Comparison of ENCODE assay signal across 16 cellular contexts in the genomic region with DNA sequence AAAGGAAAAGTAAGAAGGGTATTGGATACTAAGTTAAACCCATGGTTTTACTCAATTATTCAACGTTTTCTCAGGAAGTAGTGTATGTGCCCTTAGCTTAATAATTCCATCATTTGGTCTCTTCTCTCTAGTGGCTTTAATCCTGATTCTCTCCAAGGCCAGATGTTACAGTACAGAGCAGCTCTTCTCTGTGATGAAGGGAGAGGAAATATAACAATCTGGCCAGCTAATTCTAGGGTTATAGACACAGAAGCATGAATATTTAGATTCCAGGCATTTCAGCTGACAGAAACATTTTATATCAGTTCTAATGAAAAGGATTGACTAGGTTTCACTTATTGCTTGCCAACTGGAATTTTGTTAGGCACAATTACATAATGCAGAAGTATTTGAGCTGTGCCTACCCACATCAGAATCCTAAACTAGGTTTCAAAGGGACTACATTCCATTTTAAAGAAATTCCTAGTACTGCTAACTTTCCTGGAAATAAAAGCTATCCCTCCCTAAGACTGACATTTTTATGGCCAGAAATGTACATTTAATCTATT.
DNase-seq lines count a peak whose midpoint lies in the region; ATAC-seq and TF ChIP-seq lines count a peak whose summit lies in the region.
"Had no signal": no experiment of that assay in that cellular context is flagged by ENCODE, and none has a peak within 500 bp of the region (broad histone marks: within the 10 kb centered on the region; RNA-seq: fewer than 3 reads in every experiment).

No MANE protein-coding gene starts in this region.

- H3K79me2 ChIP-seq in PC-9 (ENCODE audit: low read depth): no peaks in the 10 kb centered on the region

- H3K4me3 Mint-ChIP-seq in nephron: no peak overlapping the region
- H3K4me3 Mint-ChIP-seq in activated CD4-positive, alpha-beta T cell treated with anti-CD3 and anti-CD28 coated beads, Interleukin-2, amount 10 ng/mL, durations not matched to agents 24 days and 14 days: no peak overlapping the region
- H3K4me3 Mint-ChIP-seq in naive thymus-derived CD8-positive, alpha-beta T cell: no peak overlapping the region
- H3K4me3 Mint-ChIP-seq: CD14-positive monocyte, HFFc6 had no signal

- no peaks in the 10 kb centered on the region for H3K36me3 Mint-ChIP-seq in nephron (ENCODE audit: low read depth)
- H3K36me3 Mint-ChIP-seq in activated CD4-positive, alpha-beta T cell treated with anti-CD3 and anti-CD28 coated beads, Interleukin-2, amount 10 ng/mL, durations not matched to agents 24 days and 14 days (ENCODE audit: low read depth): no peaks in the 10 kb centered on the region
- no peaks in the 10 kb centered on the region for H3K36me3 Mint-ChIP-seq in naive thymus-derived CD8-positive, alpha-beta T cell
- H3K36me3 Mint-ChIP-seq: CD14-positive monocyte had no signal

- CTCF ChIA-PET in PC-9 (lab: Charles Lee): no interaction called here

- H3K27ac ChIP-seq in PC-9: no peak overlapping the region

- no peaks in the 10 kb centered on the region for H3K36me3 ChIP-seq in PC-9 (ENCODE audit: low read depth)

- no peaks in the 10 kb centered on the region for H3K27me3 ChIP-seq in PC-9 (ENCODE audit: insufficient read depth, low read depth)

- peaks cover 5% of the 10 kb centered on the region for H3K27me3 Mint-ChIP-seq in nephron (ENCODE audit: low read depth)
- peaks cover 6% of the 10 kb centered on the region for H3K27me3 Mint-ChIP-seq in activated CD4-positive, alpha-beta T cell treated with anti-CD3 and anti-CD28 coated beads, Interleukin-2, amount 10 ng/mL, durations not matched to agents 24 days and 14 days
- H3K27me3 Mint-ChIP-seq in naive thymus-derived CD8-positive, alpha-beta T cell: peaks cover 3 to 18% (median 8%) of the 10 kb centered on the region in 5 donors

- POLR2A ChIA-PET in PC-9 (lab: Charles Lee; ENCODE audit: unreplicated experiment): no interaction called here
- POLR2A ChIA-PET in naive thymus-derived CD8-positive, alpha-beta T cell (lab: Charles Lee): no interaction called here

- H3K9me3 Mint-ChIP-seq in nephron: no peaks in the 10 kb centered on the region
- no peaks in the 10 kb centered on the region for H3K9me3 Mint-ChIP-seq in activated CD4-positive, alpha-beta T cell treated with anti-CD3 and anti-CD28 coated beads, Interleukin-2, amount 10 ng/mL, durations not matched to agents 24 days and 14 days
- no peaks in the 10 kb centered on the region for H3K9me3 Mint-ChIP-seq in naive thymus-derived CD8-positive, alpha-beta T cell
- H3K9me3 Mint-ChIP-seq: CD14-positive monocyte, HFFc6 had no signal

- no peak for ATAC-seq in naive thymus-derived CD8-positive, alpha-beta T cell
- no peak for ATAC-seq in esophagus mucosa

- no peak overlapping the region for H3K4me2 ChIP-seq in PC-9

- DNase-seq in GM03348 (ENCODE audit: low spot score): peak; percentile 20
- DNase-seq in PC-9: peak in 1 of 2 experiments; percentile 20
- DNase-seq in dedifferentiated amniotic fluid mesenchymal stem cell (ENCODE audit: extremely low spot score): peak; percentile 51
- no peak for DNase-seq in activated CD4-positive, alpha-beta T cell treated with anti-CD3 and anti-CD28 coated beads, Interleukin-2, amount 10 ng/mL, durations not matched to agents 24 days and 14 days
- no peak for DNase-seq in naive thymus-derived CD8-positive, alpha-beta T cell
- no peak for DNase-seq in activated CD4-positive, alpha-beta T cell treated with anti-CD3 and anti-CD28 coated beads for 1 hour
- DNase-seq: AML-193, DMS79, HFFc6, KBM-7, NCI-H187 treated with DMSO at 0.1 percent for 48 hours, NCI-H526 treated with DMSO at 0.1 percent for 48 hours, RPMI8226 had no signal

- H3F3A ChIP-seq in PC-9 (ENCODE audit: insufficient read depth, low read depth): 0 out of 2 replicates have a peak, but pooled peaks cover 3% of the 10 kb centered on the region

- no peaks in the 10 kb centered on the region for H3K4me1 ChIP-seq in PC-9 (replicated peaks; ENCODE audit: insufficient read depth)

- 0 out of 2 replicates have a peak overlapping the region, but pooled peaks have one; percentile 8 for H2AFZ ChIP-seq in PC-9

- intact Hi-C loops in PC-9 (cut with micrococcal nuclease; ENCODE audit: unreplicated experiment): no loop called here
- intact Hi-C loops in activated CD4-positive, alpha-beta T cell treated with anti-CD3 and anti-CD28 coated beads, Interleukin-2, amount 10 ng/mL, durations not matched to agents 24 days and 14 days (cut with micrococcal nuclease): no loop called here

- no peaks in the 10 kb centered on the region for H3K9me3 ChIP-seq in PC-9 (ENCODE audit: insufficient read depth, low read depth)

- no TSS peak for BruUV-seq in PC-9 (replicated peaks; lab: Mats Ljungman, UMichigan)

- no peaks in the 10 kb centered on the region for H4K20me1 ChIP-seq in PC-9 (ENCODE audit: insufficient read depth)

- H3K4me1 Mint-ChIP-seq in nephron: peaks cover 31% of the 10 kb centered on the region
- no peaks in the 10 kb centered on the region for H3K4me1 Mint-ChIP-seq in activated CD4-positive, alpha-beta T cell treated with anti-CD3 and anti-CD28 coated beads, Interleukin-2, amount 10 ng/mL, durations not matched to agents 24 days and 14 days
- H3K4me1 Mint-ChIP-seq in naive thymus-derived CD8-positive, alpha-beta T cell: no peaks in the 10 kb centered on the region
- H3K4me1 Mint-ChIP-seq: CD14-positive monocyte had no signal

- peak overlapping the region; percentile 43 to 83 (median 46) for H3K27ac Mint-ChIP-seq in nephron
- no peak overlapping the region for H3K27ac Mint-ChIP-seq in activated CD4-positive, alpha-beta T cell treated with anti-CD3 and anti-CD28 coated beads, Interleukin-2, amount 10 ng/mL, durations not matched to agents 24 days and 14 days
- no peak overlapping the region for H3K27ac Mint-ChIP-seq in naive thymus-derived CD8-positive, alpha-beta T cell
- H3K27ac Mint-ChIP-seq: HFFc6 had no signal

- TF ChIP-seq CTCF in PC-9 (conservative IDR thresholded peaks at IDR 0.05) (no peak), nephron (IDR thresholded peaks at IDR 0.05; ENCODE audit: unreplicated experiment in 3 of 3) (no peak)

- H3K4me3 ChIP-seq in PC-9: no peak overlapping the region

- peaks cover 10% of the 10 kb centered on the region; the same call in 1 of the 2 replicates for H3K9me2 ChIP-seq in PC-9 (ENCODE audit: insufficient read depth)

Comparison
In these comparisons a context has a peak if more than half of its experiments do, and no peak if none do; other contexts are left out.
1. DNase-seq: peak in GM03348 (single experiment) and dedifferentiated amniotic fluid mesenchymal stem cell (single experiment); none in activated CD4-positive, alpha-beta T cell treated with anti-CD3 and anti-CD28 coated beads, Interleukin-2, amount 10 ng/mL, durations not matched to agents 24 days and 14 days (single experiment), naive thymus-derived CD8-positive, alpha-beta T cell (0 of 10) and activated CD4-positive, alpha-beta T cell treated with anti-CD3 and anti-CD28 coated beads for 1 hour (single experiment).
2. H3K27ac Mint-ChIP-seq: peak in nephron (3 of 3); none in activated CD4-positive, alpha-beta T cell treated with anti-CD3 and anti-CD28 coated beads, Interleukin-2, amount 10 ng/mL, durations not matched to agents 24 days and 14 days (single experiment) and naive thymus-derived CD8-positive, alpha-beta T cell (0 of 10).